Comparison of ENCODE assay signal across 25 cellular contexts in the genomic region with DNA sequence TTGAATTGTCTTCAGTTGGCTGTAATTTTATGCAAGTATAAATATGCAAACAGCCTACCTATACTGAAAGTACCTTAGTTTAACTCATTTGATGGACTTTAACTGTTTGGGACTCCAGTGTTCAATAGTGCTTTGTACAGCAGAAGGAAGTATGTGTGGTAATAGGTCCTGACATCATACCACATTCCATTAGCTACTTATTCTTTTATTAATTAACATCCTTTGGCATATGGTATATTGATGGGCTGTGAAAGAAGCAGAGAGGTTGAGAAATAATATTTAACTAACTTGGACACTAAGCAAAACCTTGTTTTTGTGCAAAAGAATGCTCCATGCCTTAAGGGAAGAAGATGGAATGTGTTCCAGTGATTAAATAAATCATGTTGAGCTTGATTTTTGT.
"Had no signal": no experiment of that assay in that cellular context is flagged by ENCODE, and none has a peak within 500 bp of the region (broad histone marks: within the 10 kb centered on the region; RNA-seq: fewer than 3 reads in every experiment).

No MANE protein-coding gene starts in this region.

- H3K27me3 ChIP-seq: heart right ventricle, neutrophil, right atrium auricular region, testis, tibial artery, upper lobe of left lung had no signal

- H3K9me3 ChIP-seq: heart right ventricle, lower lobe of right lung, neutrophil, right atrium auricular region, testis, tibial artery, upper lobe of left lung had no signal

- H3K27ac ChIP-seq: foreskin keratinocyte, heart right ventricle, lower lobe of right lung, neutrophil, parathyroid adenoma, right atrium auricular region, testis, tibial artery, upper lobe of left lung had no signal

- H3K4me3 ChIP-seq: heart right ventricle, lower lobe of right lung, right atrium auricular region, smooth muscle cell, testis, tibial artery, upper lobe of left lung had no signal

- H3K4me1 ChIP-seq: foreskin keratinocyte, parathyroid adenoma, right atrium auricular region, testis had no signal

- ATAC-seq: esophagus mucosa; foreskin keratinocyte; heart right ventricle; left ventricle myocardium superior; lower lobe of right lung; natural killer cell; sciatic nerve; stimulated activated effector memory CD8-positive, alpha-beta T cell treated with anti-CD3 and anti-CD28 coated beads, Interleukin-12 subunit alpha, Interleukin-12 subunit beta, amount 100 ng/mL, for 72 hours; stimulated activated naive CD8-positive, alpha-beta T cell treated with anti-CD3 and anti-CD28 coated beads, Interleukin-15, Interleukin-2, amounts not matched to agents 100 U/mL and 50 U/mL, for 24 hours had no signal

- DNase-seq: cerebellar nuclear complex; cortex of kidney; foreskin keratinocyte; glutamatergic neuron; heart right ventricle; hippocampal formation; left ventricle myocardium superior; lower lobe of right lung; natural killer cell; stimulated activated CD4-positive, alpha-beta T cell treated with anti-CD3 and anti-CD28 coated beads, Interleukin-12 subunit alpha, Interleukin-12 subunit beta, amount 100 ng/mL, for 4 hours; stimulated activated CD4-positive, alpha-beta T cell treated with anti-CD3 and anti-CD28 coated beads, Interleukin-1b, Interleukin-23, amount 100 ng/mL, for 48 hours; stimulated activated CD4-positive, alpha-beta T cell treated with anti-CD3 and anti-CD28 coated beads, Interleukin-4, amount 100 ng/mL, for 24 hours; stimulated activated naive CD8-positive, alpha-beta T cell treated with anti-CD3 and anti-CD28 coated beads, Interleukin-15, Interleukin-2, amounts not matched to agents 100 U/mL and 50 U/mL, for 24 hours; substantia nigra; testis; tibial artery; upper lobe of left lung had no signal

- FAIRE-seq: urothelium cell line had no signal

- H3K36me3 ChIP-seq: heart right ventricle, lower lobe of right lung, neutrophil, right atrium auricular region, tibial artery, upper lobe of left lung had no signal
